17 cellular contexts compared by ENCODE assay signal in the genomic region with DNA sequence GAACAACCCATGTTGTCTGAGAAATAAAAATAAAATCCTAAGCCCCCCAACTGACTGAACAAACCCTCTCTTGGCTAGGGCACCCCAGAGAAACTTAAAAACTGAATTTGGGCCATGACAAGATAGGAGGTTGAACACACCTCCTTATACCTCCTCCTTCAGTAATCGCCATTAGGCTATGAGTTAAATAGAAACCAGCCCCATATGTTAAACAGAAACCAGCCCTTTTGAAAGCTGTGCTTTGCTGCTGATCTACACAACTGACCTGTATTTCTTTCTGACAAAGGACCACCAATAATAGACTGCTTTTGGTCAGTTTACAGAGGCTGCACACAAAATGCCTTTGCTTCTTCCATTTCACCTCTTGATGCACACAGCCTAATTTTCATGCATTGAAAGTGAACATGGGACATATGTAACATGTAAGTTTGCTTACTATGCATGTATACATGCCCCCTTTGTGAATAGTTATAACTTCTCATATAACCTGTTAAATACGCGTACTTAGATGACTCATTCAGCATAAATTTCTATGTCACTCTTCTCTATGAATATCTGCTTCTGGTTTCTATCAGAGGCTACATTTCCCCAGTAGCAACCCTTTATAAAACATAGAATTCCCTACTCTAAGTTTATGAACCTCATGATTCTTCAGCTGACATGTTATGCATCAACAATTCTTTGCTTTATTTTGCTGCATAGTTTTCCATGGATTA.
A peak's percentile ranks its signal among the peaks of the same experiment; 100 is the strongest.
DNase-seq lines count a peak whose midpoint lies in the region; ATAC-seq, FAIRE-seq and TF ChIP-seq lines count a peak whose summit lies in the region.
"Had no signal": no experiment of that assay in that cellular context is flagged by ENCODE, and none has a peak within 500 bp of the region (broad histone marks: within the 10 kb centered on the region; RNA-seq: fewer than 3 reads in every experiment).

No MANE protein-coding gene starts in this region.

- TF ChIP-seq CTCF in endothelial cell of umbilical vein (IDR thresholded peaks at IDR 0.05; ENCODE audit: extremely low read depth in 1 of 2, insufficient read depth in 1 of 2, low read depth in 1 of 2, low read length in 2 of 2) (no peak), esophagus squamous epithelium (IDR thresholded peaks at IDR 0.05) (no peak)

- dilution Hi-C loops in endothelial cell of umbilical vein (cut with MboI; ENCODE audit: extremely low pct_ligation_motif_present, low sequenced_read_pairs), result no loop called here

- no peaks in the 10 kb centered on the region for H3K9me1 ChIP-seq in endothelial cell of umbilical vein (replicated peaks; ENCODE audit: control insufficient read depth, extremely low read depth, insufficient read depth, low read length)

- H3K4me2 ChIP-seq in endothelial cell of umbilical vein (ENCODE audit: insufficient read depth, low read length), result no peak overlapping the region

- H3K36me3 ChIP-seq in endothelial cell of umbilical vein (ENCODE audit: control insufficient read depth in 2 of 2, extremely low read depth in 1 of 2, insufficient read depth in 2 of 2, low read length in 2 of 2), result no peaks in the 10 kb centered on the region
- H3K36me3 ChIP-seq in esophagus squamous epithelium, result no peaks in the 10 kb centered on the region

- intact Hi-C loops in endothelial cell of umbilical vein (cut with micrococcal nuclease) (no loop called here), esophagus squamous epithelium (cut with DNase I) (no loop called here)

- DNase-seq in endothelial cell of umbilical vein (ENCODE audit: low read depth, low spot score) (no peak), esophagus squamous epithelium (lab: John Stamatoyannopoulos, UW) (no peak), globus pallidus (ENCODE audit: low spot score) (no peak), NCI-H146 treated with DMSO at 0.1 percent for 48 hours (lab: John Stamatoyannopoulos, UW; ENCODE audit: unreplicated experiment) (no peak)
- DNase-seq: activated CD8-positive, alpha-beta T cell treated with anti-CD3 and anti-CD28 coated beads for 36 hours; AML-193; effector CD4-positive, alpha-beta T cell; Karpas-422; naive thymus-derived CD4-positive, alpha-beta T cell; NCI-H1417 had no signal

- H3K27ac ChIP-seq in endothelial cell of umbilical vein (ENCODE audit: insufficient read depth, low read depth, low read length), result no peak overlapping the region
- no peak overlapping the region for H3K27ac ChIP-seq in esophagus squamous epithelium
- H3K27ac ChIP-seq: RWPE1 had no signal

- no peak overlapping the region for H2AFZ ChIP-seq in endothelial cell of umbilical vein (ENCODE audit: low read depth, low read length)

- H3K27me3 ChIP-seq in endothelial cell of umbilical vein (ENCODE audit: control insufficient read depth in 2 of 2, insufficient read depth in 2 of 2, low read length in 2 of 2) (no peaks in the 10 kb centered on the region), esophagus squamous epithelium (no peaks in the 10 kb centered on the region)

- POLR2A ChIA-PET in endothelial cell of umbilical vein (lab: Charles Lee), result interaction anchor here (0.6 kb wide), 1 partner anchor 95 kb away, joined by 3 read pairs; no protein-coding TSS in a partner anchor

- no peaks in the 10 kb centered on the region for H4K20me1 ChIP-seq in endothelial cell of umbilical vein (replicated peaks; ENCODE audit: control insufficient read depth, extremely low read depth, insufficient read depth, low read length)

- CTCF ChIA-PET in endothelial cell of umbilical vein (lab: Charles Lee), result interaction anchor here (1.1 kb wide), 1 partner anchor 11 kb away, joined by 4 read pairs; no protein-coding TSS in a partner anchor

- WGBS in esophagus squamous epithelium, 2 donors, result 83 to 91% methylated on average over 3 of the region's 3 CpGs

- H3K4me1 ChIP-seq in endothelial cell of umbilical vein (ENCODE audit: control insufficient read depth, extremely low read depth, insufficient read depth, low read length) (no peaks in the 10 kb centered on the region), esophagus squamous epithelium (no peaks in the 10 kb centered on the region)

- no peak overlapping the region for H3K9ac ChIP-seq in endothelial cell of umbilical vein (replicated peaks; ENCODE audit: extremely low read depth, insufficient read depth, low read length)

- H3K9me3 ChIP-seq in endothelial cell of umbilical vein (replicated peaks; ENCODE audit: control insufficient read depth, insufficient read depth, low read length) (no peaks in the 10 kb centered on the region), esophagus squamous epithelium (no peaks in the 10 kb centered on the region)

- BruUV-seq in endothelial cell of umbilical vein (replicated peaks; lab: Mats Ljungman, UMichigan), result no TSS peak

- peak; percentile 92 for ATAC-seq in GM19025 (IDR thresholded peaks at IDR 0.05; ENCODE audit: low read depth, unreplicated experiment)
- peak; percentile 79 for ATAC-seq in GM21619 (IDR thresholded peaks at IDR 0.05; ENCODE audit: unreplicated experiment)
- peak; percentile 69 for ATAC-seq in HG03139 (IDR thresholded peaks at IDR 0.05; ENCODE audit: unreplicated experiment)
- ATAC-seq in GM21367 (IDR thresholded peaks at IDR 0.05; ENCODE audit: unreplicated experiment), result no peak
- ATAC-seq: activated CD8-positive, alpha-beta T cell treated with anti-CD3 and anti-CD28 coated beads for 36 hours; naive thymus-derived CD4-positive, alpha-beta T cell had no signal

- TF ChIP-seq POLR2A in endothelial cell of umbilical vein (IDR thresholded peaks at IDR 0.05; ENCODE audit: low read depth, low read length), result no peak
- TF ChIP-seq POLR2A in esophagus squamous epithelium (IDR thresholded peaks at IDR 0.05), result no peak

- no peaks in the 10 kb centered on the region for H3K79me2 ChIP-seq in endothelial cell of umbilical vein (ENCODE audit: control insufficient read depth, insufficient read depth, low read length)

- no peak overlapping the region for H3K4me3 ChIP-seq in endothelial cell of umbilical vein (replicated peaks in 1 of 3; ENCODE audit: insufficient read depth in 1 of 3, low read depth in 1 of 3, low read length in 3 of 3)
- H3K4me3 ChIP-seq in esophagus squamous epithelium, result no peak overlapping the region

- FAIRE-seq in endothelial cell of umbilical vein (lab: Jason Lieb, UNC), result no peak
- FAIRE-seq: D721Med, islet of Langerhans had no signal

TF ChIP-seq in endothelial cell of umbilical vein, 7 proteins besides CTCF, POLR2A, EP300 and RAD21:
- TF ChIP-seq JUN (IDR thresholded peaks at IDR 0.05; ENCODE audit: borderline replicate concordance, insufficient read depth, insufficient read length, low read depth), result peak; percentile 4
- TF ChIP-seq FOS (IDR thresholded peaks at IDR 0.05; ENCODE audit: borderline replicate concordance, insufficient read depth, low read length), result no peak
TF ChIP-seq in endothelial cell of umbilical vein: peak in this region for 1.
